Comparison of ENCODE assay signal across 1 cellular context in genomic region chr10:124739119-124739921, GRCh38.
TF ChIP-seq lines count a peak whose summit lies in the region.

No MANE protein-coding gene starts in this region.

TF ChIP-seq in GM12878, 131 proteins besides CTCF, POLR2A, EP300 and RAD21:
- TF ChIP-seq NFXL1 (IDR thresholded peaks at IDR 0.05; ENCODE audit: borderline replicate concordance) (no peak), IKZF2 (IDR thresholded peaks at IDR 0.05) (no peak), TCF7 (IDR thresholded peaks at IDR 0.05; ENCODE audit: borderline replicate concordance) (no peak), CHD1 (IDR thresholded peaks at IDR 0.05; ENCODE audit: low read depth, low read length) (no peak)
TF ChIP-seq in GM12878: peak in this region for 0.
